ENCODE assay signal across 26 cellular contexts in genomic region chr1:167621780-167622179, GRCh38. TPM values are rescaled to one million over a fixed set of nuclear protein-coding genes. Genes with fewer than 3 reads are reported as not detected.
DNase-seq lines count a peak whose midpoint lies in the region; ATAC-seq, FAIRE-seq and TF ChIP-seq lines count a peak whose summit lies in the region.
"Had no signal": no experiment of that assay in that cellular context is flagged by ENCODE, and none has a peak within 500 bp of the region (broad histone marks: within the 10 kb centered on the region; RNA-seq: fewer than 3 reads in every experiment).

No MANE protein-coding gene starts in this region.

- peak overlapping the region; percentile 38 for H3K4me3 Mint-ChIP-seq in activated naive CD8-positive, alpha-beta T cell treated with anti-CD3 and anti-CD28 coated beads, Interleukin-2, amount 10 ng/mL, durations not matched to agents 7 days and 5 days
- H3K4me3 Mint-ChIP-seq in activated naive CD8-positive, alpha-beta T cell treated with anti-CD3 and anti-CD28 coated beads, Interleukin-2, amount 50 U/mL, for 24 hours = no peak overlapping the region
- H3K4me3 Mint-ChIP-seq in IgD-negative memory B cell = peak overlapping the region in 3 of 4 donors; percentile 17 to 63 (median 40)
- H3K4me3 Mint-ChIP-seq: activated T-cell treated with anti-CD3 and anti-CD28 coated beads, Interleukin-2, amount 50 U/mL, for 4 hours had no signal

- POLR2A ChIA-PET in activated naive CD8-positive, alpha-beta T cell treated with anti-CD3 and anti-CD28 coated beads, Interleukin-2, amount 10 ng/mL, durations not matched to agents 7 days and 5 days (lab: Charles Lee) = no interaction called here
- POLR2A ChIA-PET in K562 (lab: Yijun Ruan, JAX) = interaction anchor here (1.1 to 1.4 kb wide), 2 partner anchors 9 to 10 kb away, joined by 3 read pairs; no protein-coding TSS in a partner anchor

- H2AFZ ChIP-seq in K562 (ENCODE audit: low read depth, low read length) = peak overlapping the region; percentile 44

- in situ Hi-C loops in K562 (cut with MboI) = no loop called here

- no peak for TF ChIP-seq POLR2A in K562 (conservative IDR thresholded peaks at IDR 0.05)
- no peak for TF ChIP-seq POLR2A in upper lobe of left lung (IDR thresholded peaks at IDR 0.05)

- H3K27ac Mint-ChIP-seq in activated naive CD8-positive, alpha-beta T cell treated with anti-CD3 and anti-CD28 coated beads, Interleukin-2, amount 10 ng/mL, durations not matched to agents 7 days and 5 days = no peak overlapping the region
- no peak overlapping the region for H3K27ac Mint-ChIP-seq in activated naive CD8-positive, alpha-beta T cell treated with anti-CD3 and anti-CD28 coated beads, Interleukin-2, amount 50 U/mL, for 24 hours
- H3K27ac Mint-ChIP-seq in IgD-negative memory B cell = peak overlapping the region; percentile 43 to 96 (median 59)

- no TSS peak for BruUV-seq in K562 (replicated peaks; lab: Mats Ljungman, UMichigan)

- no peaks in the 10 kb centered on the region for H3K9me1 ChIP-seq in K562 (ENCODE audit: control insufficient read depth, insufficient read depth, low read length)

- WGBS in K562 (ENCODE audit: insufficient coverage, low coverage, missing lambda C conversion rate) = 90% methylated on average over 3 of the region's 3 CpGs
- 64 to 65% methylated on average over 3 of the region's 3 CpGs for WGBS in upper lobe of left lung, 2 donors

- peaks cover 6% of the 10 kb centered on the region for H3K9me3 Mint-ChIP-seq in activated naive CD8-positive, alpha-beta T cell treated with anti-CD3 and anti-CD28 coated beads, Interleukin-2, amount 10 ng/mL, durations not matched to agents 7 days and 5 days
- peaks cover 7% of the 10 kb centered on the region for H3K9me3 Mint-ChIP-seq in activated naive CD8-positive, alpha-beta T cell treated with anti-CD3 and anti-CD28 coated beads, Interleukin-2, amount 50 U/mL, for 24 hours
- peaks cover 0 to 3% (median 0%) of the 10 kb centered on the region in 3 donors for H3K9me3 Mint-ChIP-seq in IgD-negative memory B cell

- peaks cover 67% of the 10 kb centered on the region for H3K4me1 Mint-ChIP-seq in activated naive CD8-positive, alpha-beta T cell treated with anti-CD3 and anti-CD28 coated beads, Interleukin-2, amount 10 ng/mL, durations not matched to agents 7 days and 5 days
- peaks cover 65% of the 10 kb centered on the region for H3K4me1 Mint-ChIP-seq in activated naive CD8-positive, alpha-beta T cell treated with anti-CD3 and anti-CD28 coated beads, Interleukin-2, amount 50 U/mL, for 24 hours
- peaks cover 62 to 71% (median 71%) of the 10 kb centered on the region in 3 donors for H3K4me1 Mint-ChIP-seq in IgD-negative memory B cell

- intact Hi-C loops in K562 (cut with micrococcal nuclease) = no loop called here

- no peak for DNase-seq in activated naive CD8-positive, alpha-beta T cell treated with anti-CD3 and anti-CD28 coated beads, Interleukin-2, amount 10 ng/mL, durations not matched to agents 7 days and 5 days
- no peak for DNase-seq in activated naive CD8-positive, alpha-beta T cell treated with anti-CD3 and anti-CD28 coated beads, Interleukin-2, amount 50 U/mL, for 24 hours
- DNase-seq in K562 (ENCODE audit: extremely low read depth in 1 of 4, low spot score in 3 of 4) (no peak), upper lobe of left lung (no peak), T-helper 9 cell (no peak)
- DNase-seq: activated naive CD4-positive, alpha-beta T cell; activated T-cell treated with anti-CD3 and anti-CD28 coated beads, Interleukin-2, amount 50 U/mL, for 4 hours; anterior cingulate cortex; gastrocnemius medialis; left cardiac atrium; mammary epithelial cell; NCI-H1105; NCI-H187 treated with DMSO at 0.1 percent for 48 hours; NCI-H2171; NCI-H82; ovary; retina; upper lobe of right lung had no signal

- H4K20me1 ChIP-seq in K562 (replicated peaks; ENCODE audit: control insufficient read depth, insufficient read depth, low read length) = no peaks in the 10 kb centered on the region

- H3K27ac ChIP-seq in K562 (ENCODE audit: extremely low read depth, low read depth, low read length) (no peak overlapping the region), upper lobe of left lung (no peak overlapping the region)
- H3K27ac ChIP-seq: breast epithelium, C4-2B, gastrocnemius medialis, ovary, SJSA1, upper lobe of right lung had no signal

- TF ChIP-seq CTCF in K562 (IDR thresholded peaks at IDR 0.05 in 2 of 3, conservative IDR thresholded peaks at IDR 0.05 in 1 of 3; ENCODE audit: insufficient read depth in 2 of 3, low read depth in 1 of 3, low read length in 3 of 3) = no peak
- no peak for TF ChIP-seq CTCF in upper lobe of left lung (IDR thresholded peaks at IDR 0.05)

- H3K27me3 Mint-ChIP-seq in activated naive CD8-positive, alpha-beta T cell treated with anti-CD3 and anti-CD28 coated beads, Interleukin-2, amount 10 ng/mL, durations not matched to agents 7 days and 5 days = no peaks in the 10 kb centered on the region
- H3K27me3 Mint-ChIP-seq in activated naive CD8-positive, alpha-beta T cell treated with anti-CD3 and anti-CD28 coated beads, Interleukin-2, amount 50 U/mL, for 24 hours = no peaks in the 10 kb centered on the region
- H3K27me3 Mint-ChIP-seq in IgD-negative memory B cell = no peaks in the 10 kb centered on the region

- no peak for TF ChIP-seq EP300 in K562 (IDR thresholded peaks at IDR 0.05; ENCODE audit: low read length)
- TF ChIP-seq EP300 in upper lobe of left lung (IDR thresholded peaks at IDR 0.05) = no peak

- H3K36me3 ChIP-seq in K562 (ENCODE audit: control insufficient read depth, insufficient read depth, low read length) (no peaks in the 10 kb centered on the region), upper lobe of left lung (no peaks in the 10 kb centered on the region)
- H3K36me3 ChIP-seq: breast epithelium, gastrocnemius medialis, ovary, SJSA1, upper lobe of right lung had no signal

- peaks cover 1% of the 10 kb centered on the region; the same call in 1 of the 3 replicates for H3K79me2 ChIP-seq in K562 (ENCODE audit: control insufficient read depth, insufficient read depth, low read length)

- H3K9me3 ChIP-seq in K562 (replicated peaks; ENCODE audit: control insufficient read depth, insufficient read depth, low read depth, low read length) (peaks cover 8% of the 10 kb centered on the region), upper lobe of left lung (no peaks in the 10 kb centered on the region)
- H3K9me3 ChIP-seq: breast epithelium, ovary, SJSA1, upper lobe of right lung had no signal

- H3K36me3 Mint-ChIP-seq in activated naive CD8-positive, alpha-beta T cell treated with anti-CD3 and anti-CD28 coated beads, Interleukin-2, amount 10 ng/mL, durations not matched to agents 7 days and 5 days = peaks cover 18% of the 10 kb centered on the region
- H3K36me3 Mint-ChIP-seq in activated naive CD8-positive, alpha-beta T cell treated with anti-CD3 and anti-CD28 coated beads, Interleukin-2, amount 50 U/mL, for 24 hours (ENCODE audit: low read depth) = no peaks in the 10 kb centered on the region
- H3K36me3 Mint-ChIP-seq in IgD-negative memory B cell = no peaks in the 10 kb centered on the region

- ATAC-seq in activated naive CD8-positive, alpha-beta T cell treated with anti-CD3 and anti-CD28 coated beads, Interleukin-2, amount 10 ng/mL, durations not matched to agents 7 days and 5 days (ENCODE audit: low read depth) = no peak
- no peak for ATAC-seq in activated naive CD8-positive, alpha-beta T cell treated with anti-CD3 and anti-CD28 coated beads, Interleukin-2, amount 50 U/mL, for 24 hours
- ATAC-seq in K562 (no peak), upper lobe of left lung (ENCODE audit: low FRiP score in 2 of 2) (no peak), GM21423 (IDR thresholded peaks at IDR 0.05; ENCODE audit: unreplicated experiment) (no peak)
- ATAC-seq: activated T-cell treated with anti-CD3 and anti-CD28 coated beads, Interleukin-2, amount 50 U/mL, for 4 hours; gastrocnemius medialis; left cardiac atrium; upper lobe of right lung had no signal

- no peak overlapping the region for H3K4me3 ChIP-seq in K562
- no peak overlapping the region for H3K4me3 ChIP-seq in upper lobe of left lung
- H3K4me3 ChIP-seq: breast epithelium, gastrocnemius medialis, ovary, SJSA1, upper lobe of right lung had no signal

- CTCF ChIA-PET in K562 (lab: Yijun Ruan, JAX; ENCODE audit: low intra/inter-chr PET ratio) = interaction anchor here (1.0 kb wide), 1 partner anchor 461 kb away, joined by 3 read pairs; no protein-coding TSS in a partner anchor

- no peak overlapping the region for H3K9ac ChIP-seq in K562 (ENCODE audit: insufficient read depth in 1 of 2, low read depth in 2 of 2, low read length in 2 of 2)

- H3K4me1 ChIP-seq in K562 (replicated peaks in 1 of 2; ENCODE audit: control insufficient read depth in 2 of 2, insufficient read depth in 2 of 2, low read length in 2 of 2) (peaks cover 21 to 54% of the 10 kb centered on the region in 2 experiments), upper lobe of left lung (peaks cover 13 to 21% (median 18%) of the 10 kb centered on the region in 4 donors)
- H3K4me1 ChIP-seq: breast epithelium had no signal

- TF ChIP-seq RAD21 in K562 (CRISPR knock-in tag; conservative IDR thresholded peaks at IDR 0.05 in 1 of 2, IDR thresholded peaks at IDR 0.05 in 1 of 2) = no peak

- H3K27me3 ChIP-seq in K562 (ENCODE audit: control insufficient read depth in 2 of 2, insufficient read depth in 2 of 2, low read length in 2 of 2) (no peaks in the 10 kb centered on the region), upper lobe of left lung (no peaks in the 10 kb centered on the region)
- H3K27me3 ChIP-seq: breast epithelium, gastrocnemius medialis, ovary, SJSA1, upper lobe of right lung had no signal

- H3K4me2 ChIP-seq in K562 (ENCODE audit: insufficient read depth, low read length) = no peak overlapping the region

- peak; percentile 15 for FAIRE-seq in K562 (lab: Jason Lieb, UNC)
- FAIRE-seq: D721Med had no signal

RNA-seq across cellular contexts. Expression of gene RCSD1, which starts 8.3 kb away (rescaled TPM):
- total RNA-seq in activated naive CD8-positive, alpha-beta T cell treated with anti-CD3 and anti-CD28 coated beads, Interleukin-2, amount 10 ng/mL, durations not matched to agents 7 days and 5 days = 100 to 1,000 TPM; 131 to 133 TPM
- polyA plus RNA-seq in IgD-negative memory B cell = 249 TPM
- 51.0 and 78.1 TPM in 2 replicates for total RNA-seq in K562 (2011; cell fraction: chromatin; rRNA removed; ENCODE audit: low replicate concordance)
- total RNA-seq in K562 (2011; cell fraction: nucleolus; rRNA removed) = 34.9 and 38.6 TPM in 2 replicates
- total RNA-seq in K562 (2011; cell fraction: nucleoplasm; rRNA removed) = 48.1 and 85.4 TPM in 2 replicates
- total RNA-seq in K562 (2014; rRNA removed) = 45.3 and 48.0 TPM in 2 replicates
- total RNA-seq in K562 (2014; rRNA removed; fragmentation: Illumina TruSeq; extraction: Trizol) = 41.6 and 42.3 TPM in 2 replicates
- total RNA-seq in K562 (2015; rRNA removed; fragmentation: Illumina TruSeq; extraction: Trizol) = 37.3 and 39.4 TPM in 2 replicates
- 41.5 and 50.9 TPM in 2 replicates for total RNA-seq in K562 (2021)
- polyA plus RNA-seq in K562 (2011; rRNA removed) = 64.5 and 69.8 TPM in 2 replicates
- 45.8 and 49.9 TPM in 2 replicates for polyA plus RNA-seq in K562 (2011; cell fraction: cytosol; rRNA removed)
- 27.5 and 28.0 TPM in 2 replicates for polyA plus RNA-seq in K562 (2011; cell fraction: nucleus; rRNA removed)
- polyA plus RNA-seq in K562 (2012) = 41.5 and 91.2 TPM in 2 replicates
- polyA plus RNA-seq in K562 (2014; fragmentation: Illumina TruSeq; extraction: Trizol) = 48.3 and 50.5 TPM in 2 replicates
- 1 to 10 TPM; 7.8 to 9.1 TPM for polyA plus RNA-seq in K562 (2014; fragmentation: Nextera tagmentation; extraction: Ambion mirVana)
- 53.2 and 54.5 TPM in 2 replicates for polyA plus RNA-seq in K562 (2014; rRNA removed)
- 59.8 and 70.7 TPM in 2 replicates for polyA minus RNA-seq in K562 (2011; rRNA and poly(A)+ RNA removed)
- 34.8 and 46.1 TPM in 2 replicates for polyA minus RNA-seq in K562 (2011; cell fraction: cytosol; rRNA and poly(A)+ RNA removed)
- polyA minus RNA-seq in K562 (2011; cell fraction: nucleus; rRNA and poly(A)+ RNA removed) = 19.0 and 26.1 TPM in 2 replicates
- 10 to 100 TPM; 10.7 to 27.2 (median 18.1) TPM for total RNA-seq in upper lobe of left lung
- total RNA-seq: NCI-H460 had no signal
- polyA plus RNA-seq: neural cell had no signal

Comparison
In these comparisons a context has a peak if more than half of its experiments do, and no peak if none do; other contexts are left out.
1. H3K27ac Mint-ChIP-seq: peak in IgD-negative memory B cell (3 of 3); none in activated naive CD8-positive, alpha-beta T cell treated with anti-CD3 and anti-CD28 coated beads, Interleukin-2, amount 10 ng/mL, durations not matched to agents 7 days and 5 days (single experiment) and activated naive CD8-positive, alpha-beta T cell treated with anti-CD3 and anti-CD28 coated beads, Interleukin-2, amount 50 U/mL, for 24 hours (single experiment).